Comparison of ENCODE assay signal across 8 cellular contexts in the genomic region with DNA sequence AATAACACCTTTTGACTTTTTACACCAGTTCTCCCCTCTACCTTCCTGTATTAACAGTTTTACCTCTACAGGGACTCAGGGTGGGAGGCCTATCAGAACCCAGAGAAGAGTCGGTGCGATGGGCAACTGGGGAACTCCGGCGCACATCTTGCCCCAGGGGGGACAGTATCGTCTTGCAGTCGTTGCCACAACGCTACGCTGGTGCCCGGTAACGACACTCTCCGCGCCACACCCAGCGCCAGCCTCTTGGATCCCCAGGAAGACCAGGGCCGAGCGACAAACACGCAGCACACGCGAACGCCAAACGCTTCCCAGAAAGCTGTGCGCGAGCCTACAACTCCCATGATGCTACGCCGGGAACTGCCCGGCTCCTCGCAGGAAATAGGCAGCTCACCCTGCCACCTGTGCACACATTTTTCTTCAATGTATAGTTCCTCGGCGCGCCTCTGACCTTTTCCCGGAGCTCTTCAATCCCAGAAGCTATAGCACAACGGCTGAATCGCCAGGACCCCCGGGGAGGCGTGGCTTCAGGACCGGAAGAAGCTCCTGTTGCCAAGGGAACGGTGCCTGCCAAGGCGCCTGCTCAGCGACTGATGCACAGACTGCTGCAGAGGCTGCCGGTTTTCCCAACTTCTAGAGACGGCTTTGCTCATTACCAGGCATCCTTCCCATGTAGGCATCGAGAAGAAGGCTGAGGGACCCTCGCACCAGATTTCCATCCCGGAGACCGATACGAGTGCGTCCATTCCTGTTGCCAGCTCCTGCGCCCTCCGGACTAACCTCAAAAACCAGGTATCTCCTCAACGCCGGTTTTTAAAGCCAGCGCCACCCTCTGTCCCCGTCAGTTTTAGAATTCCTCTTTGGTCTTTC. TPM values are rescaled to one million over a fixed set of nuclear protein-coding genes. Genes with fewer than 3 reads are reported as not detected.
DNase-seq lines count a peak whose midpoint lies in the region; ATAC-seq and TF ChIP-seq lines count a peak whose summit lies in the region.

A gene with protein sequence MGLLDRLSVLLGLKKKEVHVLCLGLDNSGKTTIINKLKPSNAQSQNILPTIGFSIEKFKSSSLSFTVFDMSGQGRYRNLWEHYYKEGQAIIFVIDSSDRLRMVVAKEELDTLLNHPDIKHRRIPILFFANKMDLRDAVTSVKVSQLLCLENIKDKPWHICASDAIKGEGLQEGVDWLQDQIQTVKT (plus strand): TSS at position 573 of the 870 bp plus-strand sequence. CDS start 3,350 bp downstream, outside the sequence.

- H3K27me3 Mint-ChIP-seq in WTC11 (ENCODE audit: low read depth), result no peaks in the 10 kb centered on the region

- H3K4me3 Mint-ChIP-seq in WTC11, result peak within 1 kb of the TSS; percentile 97

- peaks cover 5% of the 10 kb centered on the region for H3K36me3 Mint-ChIP-seq in WTC11

- peak; percentile 86 for DNase-seq in AG08396 (ENCODE audit: low spot score)
- DNase-seq in NCI-H2196 (lab: John Stamatoyannopoulos, UW; ENCODE audit: unreplicated experiment), result peak; percentile 95
- DNase-seq in WTC11 (ENCODE audit: low spot score), result peak; percentile 81
- peak; percentile 87 to 89 for DNase-seq in cardiac fibroblast (ENCODE audit: low read depth in 2 of 2)
- peak; percentile 91 for DNase-seq in inferior parietal cortex (ENCODE audit: extremely low spot score)
- peak; percentile 49 for DNase-seq in smooth muscle cell of the brain vasculature (ENCODE audit: low read depth, low spot score)

- H3K4me3 ChIP-seq in cardiac fibroblast (replicated peaks in 1 of 2; ENCODE audit: low read depth in 2 of 2, low read length in 2 of 2), result peak within 1 kb of the TSS; percentile 79 to 84

- ATAC-seq in GM18907 (IDR thresholded peaks at IDR 0.05; ENCODE audit: unreplicated experiment) (peak; percentile 98), HG03139 (IDR thresholded peaks at IDR 0.05; ENCODE audit: unreplicated experiment) (peak; percentile 94), WTC11 (peak; percentile 94)

- H3K27ac Mint-ChIP-seq in WTC11, result peak within 1 kb of the TSS; percentile 96

- TF ChIP-seq CTCF in WTC11 (IDR thresholded peaks at IDR 0.05) (no peak), cardiac fibroblast (IDR thresholded peaks at IDR 0.05; ENCODE audit: low read depth, low read length) (no peak)

- H3K9me3 Mint-ChIP-seq in WTC11, result no peaks in the 10 kb centered on the region

- peaks cover 28% of the 10 kb centered on the region for H3K4me1 Mint-ChIP-seq in WTC11

- CTCF ChIA-PET in WTC11 (lab: Charles Lee), result interaction anchor here (0.6 to 1.2 kb wide), 8 partner anchors 11 to 1411 kb away, joined by 3 to 7 read pairs (median 5); no protein-coding TSS in a partner anchor

- POLR2A ChIA-PET in WTC11 (lab: Charles Lee), result interaction anchor here (1.0 kb wide), 1 partner anchor 20 kb away, joined by 13 read pairs; no protein-coding TSS in a partner anchor

TF ChIP-seq in WTC11, 78 proteins besides CTCF, POLR2A, EP300 and RAD21:
- TF ChIP-seq, protein P1, sequence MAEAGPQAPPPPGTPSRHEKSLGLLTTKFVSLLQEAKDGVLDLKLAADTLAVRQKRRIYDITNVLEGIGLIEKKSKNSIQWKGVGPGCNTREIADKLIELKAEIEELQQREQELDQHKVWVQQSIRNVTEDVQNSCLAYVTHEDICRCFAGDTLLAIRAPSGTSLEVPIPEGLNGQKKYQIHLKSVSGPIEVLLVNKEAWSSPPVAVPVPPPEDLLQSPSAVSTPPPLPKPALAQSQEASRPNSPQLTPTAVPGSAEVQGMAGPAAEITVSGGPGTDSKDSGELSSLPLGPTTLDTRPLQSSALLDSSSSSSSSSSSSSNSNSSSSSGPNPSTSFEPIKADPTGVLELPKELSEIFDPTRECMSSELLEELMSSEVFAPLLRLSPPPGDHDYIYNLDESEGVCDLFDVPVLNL (CRISPR knock-in tag; IDR thresholded peaks at IDR 0.05; ENCODE audit: borderline replicate concordance, low read depth), result no peak
- TF ChIP-seq FOXK1 (CRISPR knock-in tag; IDR thresholded peaks at IDR 0.05) (peak; percentile 64; the same call in 1 of the 2 replicates), KAT7 (CRISPR knock-in tag; IDR thresholded peaks at IDR 0.05; ENCODE audit: borderline replicate concordance) (0 out of 2 replicates have a peak, but pooled peaks have one; percentile 58), SP1 (CRISPR knock-in tag; conservative IDR thresholded peaks at IDR 0.05) (peak; percentile 44; the same call in 1 of the 2 replicates), GABPB1 (CRISPR knock-in tag; IDR thresholded peaks at IDR 0.05) (peak; percentile 58; the same call in 1 of the 2 replicates), ETV6 (CRISPR knock-in tag; IDR thresholded peaks at IDR 0.05) (peak; percentile 51; the same call in 1 of the 2 replicates)
- TF ChIP-seq, protein P2, sequence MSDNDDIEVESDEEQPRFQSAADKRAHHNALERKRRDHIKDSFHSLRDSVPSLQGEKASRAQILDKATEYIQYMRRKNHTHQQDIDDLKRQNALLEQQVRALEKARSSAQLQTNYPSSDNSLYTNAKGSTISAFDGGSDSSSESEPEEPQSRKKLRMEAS (CRISPR knock-in tag; IDR thresholded peaks at IDR 0.05), result peak; percentile 52; the same call in 1 of the 2 replicates
- TF ChIP-seq, protein P3, sequence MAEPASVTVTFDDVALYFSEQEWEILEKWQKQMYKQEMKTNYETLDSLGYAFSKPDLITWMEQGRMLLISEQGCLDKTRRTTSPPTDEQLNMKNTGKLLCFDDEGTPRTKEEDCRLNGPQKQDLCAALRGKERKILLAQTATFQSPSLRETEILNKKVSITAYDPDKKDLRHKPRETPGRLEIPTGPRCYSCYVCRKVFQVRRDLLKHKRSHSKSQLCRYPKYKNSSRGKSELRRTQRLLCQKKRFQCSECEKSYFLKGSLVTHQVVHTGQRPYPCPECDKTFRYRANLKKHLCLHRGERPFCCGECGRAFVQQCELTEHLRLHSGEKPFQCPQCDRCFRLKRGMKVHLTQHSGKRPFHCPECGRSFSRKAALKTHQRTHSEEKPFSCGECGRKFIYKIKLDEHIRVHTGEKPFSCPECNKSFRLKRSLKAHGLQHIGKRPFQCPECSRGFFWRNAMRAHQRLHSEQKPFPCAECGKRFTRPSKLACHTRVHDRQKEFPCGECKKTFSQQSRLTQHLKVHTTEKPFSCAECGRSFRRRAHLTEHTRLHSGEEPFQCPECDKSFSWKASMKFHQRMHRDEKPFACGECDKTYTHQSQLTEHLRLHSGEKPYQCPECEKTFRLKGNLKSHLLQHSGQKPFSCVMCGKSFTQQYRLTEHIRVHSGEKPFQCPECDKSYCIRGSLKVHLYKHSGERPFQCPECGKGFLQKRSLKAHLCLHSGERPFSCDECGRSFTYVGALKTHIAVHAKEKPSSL (CRISPR knock-in tag; conservative IDR thresholded peaks at IDR 0.05), result no peak

RNA-seq across cellular contexts. Expression of the gene that starts here (rescaled TPM):
- 6.6 to 7.1 TPM (median 6.8 TPM) in 3 replicates for total RNA-seq in WTC11 (2021)

Comparison
In these comparisons a context has a peak if more than half of its experiments do, and no peak if none do; other contexts are left out.
1. Peak in every context shown above with its lines: DNase-seq, ATAC-seq and H3K4me3 ChIP-seq.